ENCODE assay signal across 9 cellular contexts in the genomic region with DNA sequence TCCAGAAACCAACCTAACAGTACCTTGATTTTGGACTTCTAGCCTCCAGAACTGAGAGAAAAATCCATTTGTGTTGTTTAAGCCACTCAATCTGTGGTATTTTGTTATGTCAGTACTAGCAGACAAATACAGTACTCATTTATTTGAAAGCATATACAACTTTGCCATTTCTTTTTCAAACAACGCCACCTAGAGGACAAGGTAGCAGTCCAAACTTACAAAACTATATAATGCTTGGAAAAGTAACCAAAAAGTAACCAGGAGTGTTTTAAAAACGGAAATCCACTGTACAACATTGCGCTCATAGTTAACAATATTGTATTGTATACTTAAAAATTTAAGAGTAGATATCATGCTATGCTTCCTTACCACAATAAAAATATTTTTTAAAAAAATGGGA. TPM values are rescaled to one million over a fixed set of nuclear protein-coding genes. Genes with fewer than 3 reads are reported as not detected.
DNase-seq lines count a peak whose midpoint lies in the region; ATAC-seq, FAIRE-seq and TF ChIP-seq lines count a peak whose summit lies in the region.
"Had no signal": no experiment of that assay in that cellular context is flagged by ENCODE, and none has a peak within 500 bp of the region (broad histone marks: within the 10 kb centered on the region; RNA-seq: fewer than 3 reads in every experiment).

No MANE protein-coding gene starts in this region.

- WGBS in A549 (ENCODE audit: missing lambda C conversion rate) = 2% methylated on average over 3 of the region's 3 CpGs
- WGBS in hepatocyte (ENCODE audit: low lambda C conversion rate, missing lambda C conversion rate) = 34% methylated on average over 3 of the region's 3 CpGs
- WGBS in aorta, 2 donors = 13 to 27% methylated on average over 3 of the region's 3 CpGs

- CTCF ChIA-PET in A549 (lab: Yijun Ruan, JAX) = interaction anchor here (0.8 to 1.3 kb wide), 2 partner anchors 11 to 229 kb away, joined by 3 read pairs; no protein-coding TSS in a partner anchor

- H2AFZ ChIP-seq in hepatocyte = no peak overlapping the region

- no peaks in the 10 kb centered on the region for H3K9me2 ChIP-seq in hepatocyte (replicated peaks; ENCODE audit: insufficient read depth)

- intact Hi-C loops in aorta (cut with DNase I) = loop anchor here (5.0 kb wide), 3 partner anchors 451 to 621 kb away; no protein-coding TSS in a partner anchor

- H3K27ac ChIP-seq in A549 (no peak overlapping the region), hepatocyte (no peak overlapping the region), aorta (ENCODE audit: low read depth in 1 of 2, low read length in 2 of 2) (no peak overlapping the region)

- no peaks in the 10 kb centered on the region for H3K79me2 ChIP-seq in hepatocyte

- no peak overlapping the region for H3K4me2 ChIP-seq in A549
- H3K4me2 ChIP-seq in hepatocyte = no peak overlapping the region

- no peaks in the 10 kb centered on the region for H4K20me1 ChIP-seq in hepatocyte (ENCODE audit: insufficient read depth, poor library complexity, severe bottlenecking)

- no peak for TF ChIP-seq POLR2A in A549 (IDR thresholded peaks at IDR 0.05; ENCODE audit: low read length)
- TF ChIP-seq POLR2A in GM12891 (IDR thresholded peaks at IDR 0.05; ENCODE audit: low read depth, low read length) = no peak

- H3K36me3 ChIP-seq in hepatocyte (replicated peaks; ENCODE audit: insufficient read depth, low read depth) = no peaks in the 10 kb centered on the region
- no peaks in the 10 kb centered on the region for H3K36me3 ChIP-seq in aorta (ENCODE audit: control insufficient read depth in 1 of 2, insufficient read depth in 2 of 2, low read length in 1 of 2)

- TF ChIP-seq RAD21 in A549 (conservative IDR thresholded peaks at IDR 0.05 in 1 of 2, IDR thresholded peaks at IDR 0.05 in 1 of 2) = peak; percentile 11 to 42; a peak in 2 of 5 replicates

- no peaks in the 10 kb centered on the region for H3K9me3 ChIP-seq in A549
- no peaks in the 10 kb centered on the region for H3K9me3 ChIP-seq in hepatocyte (ENCODE audit: low read depth)
- no peaks in the 10 kb centered on the region for H3K9me3 ChIP-seq in aorta (ENCODE audit: control insufficient read depth, low read length)

- H3K4me3 ChIP-seq in A549 = no peak overlapping the region
- H3K4me3 ChIP-seq in hepatocyte = no peak overlapping the region
- H3K4me3 ChIP-seq in aorta (ENCODE audit: low read length in 2 of 2) = no peak overlapping the region

- DNase-seq in A549 (ENCODE audit: low read depth in 1 of 2, low spot score in 1 of 2) (peak in 1 of 2 experiments; percentile 3), GM12891 (ENCODE audit: insufficient read length, low spot score) (no peak), hepatocyte (ENCODE audit: low spot score) (peak; percentile 33), aorta (no peak), NCI-H146 treated with DMSO at 0.1 percent for 48 hours (lab: John Stamatoyannopoulos, UW; ENCODE audit: unreplicated experiment) (no peak), GM19240 (ENCODE audit: insufficient read length, low spot score) (no peak)
- DNase-seq: GF-D8 had no signal

- TF ChIP-seq CTCF in A549 (IDR thresholded peaks at IDR 0.05) (peak; percentile 40; the same call in 2 of the 3 replicates), hepatocyte (IDR thresholded peaks at IDR 0.05; ENCODE audit: poor library complexity) (peak; percentile 50)

- ATAC-seq in A549 (0 out of 6 replicates have a peak, but pooled peaks of 1 of the 2 experiments have one; percentile 42), SK-N-SH treated with all-trans-retinoic acid at 6 μM for 48 hours (peak; percentile 51; the same call in 1 of the 3 replicates), aorta (ENCODE audit: low FRiP score) (no peak), HG03108 (IDR thresholded peaks at IDR 0.05; ENCODE audit: unreplicated experiment) (no peak)

- no peaks in the 10 kb centered on the region for H3K27me3 ChIP-seq in hepatocyte
- no peaks in the 10 kb centered on the region for H3K27me3 ChIP-seq in aorta (ENCODE audit: control insufficient read depth in 1 of 2, insufficient read depth in 2 of 2, low read length in 1 of 2)

- no peak for TF ChIP-seq EP300 in A549 (IDR thresholded peaks at IDR 0.05)

- FAIRE-seq in A549 (lab: Jason Lieb, UNC) = no peak
- FAIRE-seq in GM12891 (lab: Jason Lieb, UNC) = peak; percentile 40

- POLR2A ChIA-PET in A549 (lab: Yijun Ruan, JAX) = no interaction called here

- H3K4me1 ChIP-seq in A549 (no peaks in the 10 kb centered on the region), hepatocyte (ENCODE audit: insufficient read depth) (no peaks in the 10 kb centered on the region), aorta (ENCODE audit: control insufficient read depth in 1 of 2, insufficient read depth in 2 of 2, low read length in 2 of 2) (no peaks in the 10 kb centered on the region)

TF ChIP-seq in A549, 52 proteins besides CTCF, POLR2A, EP300 and RAD21 (continues in another document):
- TF ChIP-seq CHD4 (IDR thresholded peaks at IDR 0.05; ENCODE audit: borderline replicate concordance) = no peak
- TF ChIP-seq, protein P1, sequence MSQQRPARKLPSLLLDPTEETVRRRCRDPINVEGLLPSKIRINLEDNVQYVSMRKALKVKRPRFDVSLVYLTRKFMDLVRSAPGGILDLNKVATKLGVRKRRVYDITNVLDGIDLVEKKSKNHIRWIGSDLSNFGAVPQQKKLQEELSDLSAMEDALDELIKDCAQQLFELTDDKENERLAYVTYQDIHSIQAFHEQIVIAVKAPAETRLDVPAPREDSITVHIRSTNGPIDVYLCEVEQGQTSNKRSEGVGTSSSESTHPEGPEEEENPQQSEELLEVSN (IDR thresholded peaks at IDR 0.05; ENCODE audit: borderline replicate concordance, low read depth) = no peak
- no peak for TF ChIP-seq HOXB5 (CRISPR knock-in tag; IDR thresholded peaks at IDR 0.05)
- no peak for TF ChIP-seq CBX2 (IDR thresholded peaks at IDR 0.05; ENCODE audit: borderline replicate concordance, low read depth)
- no peak for TF ChIP-seq MYC (IDR thresholded peaks at IDR 0.05; ENCODE audit: borderline replicate concordance, low read length)
- TF ChIP-seq HEYL (CRISPR knock-in tag; IDR thresholded peaks at IDR 0.05) = no peak
- no peak for TF ChIP-seq RFX5 (IDR thresholded peaks at IDR 0.05)
- TF ChIP-seq NR3C1 (IDR thresholded peaks at IDR 0.05) = no peak
- no peak for TF ChIP-seq HOXB13 (CRISPR knock-in tag; IDR thresholded peaks at IDR 0.05; ENCODE audit: low read depth)

TF ChIP-seq in GM12891, 5 proteins besides CTCF, POLR2A, EP300 and RAD21:
- TF ChIP-seq POLR2AphosphoS5 (IDR thresholded peaks at IDR 0.05; ENCODE audit: low read depth, low read length) (no peak), TAF1 (IDR thresholded peaks at IDR 0.05; ENCODE audit: low read depth, low read length) (no peak), PAX5 (IDR thresholded peaks at IDR 0.05; ENCODE audit: insufficient read depth, low read length, severe bottlenecking) (no peak), POU2F2 (IDR thresholded peaks at IDR 0.05; ENCODE audit: low read depth, low read length) (no peak), SPI1 (IDR thresholded peaks at IDR 0.05; ENCODE audit: low read depth, low read length) (no peak)

TF ChIP-seq in SK-N-SH treated with all-trans-retinoic acid at 6 μM for 48 hours, 23 proteins besides CTCF, POLR2A, EP300 and RAD21:
- no peak for TF ChIP-seq GLIS3 (CRISPR knock-in tag; IDR thresholded peaks at IDR 0.05)
- TF ChIP-seq ZFP3 (CRISPR knock-in tag; IDR thresholded peaks at IDR 0.05) = no peak
- TF ChIP-seq, protein P2, sequence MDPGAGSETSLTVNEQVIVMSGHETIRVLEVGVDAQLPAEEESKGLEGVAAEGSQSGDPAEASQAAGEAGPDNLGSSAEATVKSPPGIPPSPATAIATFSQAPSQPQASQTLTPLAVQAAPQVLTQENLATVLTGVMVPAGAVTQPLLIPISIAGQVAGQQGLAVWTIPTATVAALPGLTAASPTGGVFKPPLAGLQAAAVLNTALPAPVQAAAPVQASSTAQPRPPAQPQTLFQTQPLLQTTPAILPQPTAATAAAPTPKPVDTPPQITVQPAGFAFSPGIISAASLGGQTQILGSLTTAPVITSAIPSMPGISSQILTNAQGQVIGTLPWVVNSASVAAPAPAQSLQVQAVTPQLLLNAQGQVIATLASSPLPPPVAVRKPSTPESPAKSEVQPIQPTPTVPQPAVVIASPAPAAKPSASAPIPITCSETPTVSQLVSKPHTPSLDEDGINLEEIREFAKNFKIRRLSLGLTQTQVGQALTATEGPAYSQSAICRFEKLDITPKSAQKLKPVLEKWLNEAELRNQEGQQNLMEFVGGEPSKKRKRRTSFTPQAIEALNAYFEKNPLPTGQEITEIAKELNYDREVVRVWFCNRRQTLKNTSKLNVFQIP (CRISPR knock-in tag; IDR thresholded peaks at IDR 0.05; ENCODE audit: borderline replicate concordance, low read depth) = no peak
- no peak for TF ChIP-seq ARNTL (CRISPR knock-in tag; IDR thresholded peaks at IDR 0.05; ENCODE audit: borderline replicate concordance, low read depth)
- TF ChIP-seq, protein P3, sequence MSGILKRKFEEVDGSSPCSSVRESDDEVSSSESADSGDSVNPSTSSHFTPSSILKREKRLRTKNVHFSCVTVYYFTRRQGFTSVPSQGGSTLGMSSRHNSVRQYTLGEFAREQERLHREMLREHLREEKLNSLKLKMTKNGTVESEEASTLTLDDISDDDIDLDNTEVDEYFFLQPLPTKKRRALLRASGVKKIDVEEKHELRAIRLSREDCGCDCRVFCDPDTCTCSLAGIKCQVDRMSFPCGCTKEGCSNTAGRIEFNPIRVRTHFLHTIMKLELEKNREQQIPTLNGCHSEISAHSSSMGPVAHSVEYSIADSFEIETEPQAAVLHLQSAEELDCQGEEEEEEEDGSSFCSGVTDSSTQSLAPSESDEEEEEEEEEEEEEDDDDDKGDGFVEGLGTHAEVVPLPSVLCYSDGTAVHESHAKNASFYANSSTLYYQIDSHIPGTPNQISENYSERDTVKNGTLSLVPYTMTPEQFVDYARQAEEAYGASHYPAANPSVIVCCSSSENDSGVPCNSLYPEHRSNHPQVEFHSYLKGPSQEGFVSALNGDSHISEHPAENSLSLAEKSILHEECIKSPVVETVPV (CRISPR knock-in tag; IDR thresholded peaks at IDR 0.05) = no peak
- TF ChIP-seq RARB (CRISPR knock-in tag; IDR thresholded peaks at IDR 0.05) = no peak
- no peak for TF ChIP-seq ZNF70 (CRISPR knock-in tag; IDR thresholded peaks at IDR 0.05)

RNA-seq across cellular contexts. Expression of a gene that starts 37.0 kb away (rescaled TPM):
- polyA plus RNA-seq in A549 (2011; rRNA removed) (0.13 and 0.17 TPM in 2 replicates), A549 (2017; fragmentation: RNase III; extraction: RNeasy Plus Mini Kit Qiagen cat#74134 plus additional on column Dnase treatment) (not detected in 3 replicates), hepatocyte (10.5 and 13.1 TPM in 2 replicates), aorta (10 to 100 TPM; 12.9 to 14.4 TPM)
- 0.01 and 0.11 TPM in 2 replicates for polyA plus RNA-seq in A549 (2012; cell fraction: cytosol; rRNA removed)
- polyA plus RNA-seq in A549 (2012; cell fraction: nucleus; rRNA removed) = not detected in 2 replicates
- not detected in 2 replicates for polyA minus RNA-seq in A549 (2011; rRNA and poly(A)+ RNA removed)
- polyA plus RNA-seq in GM12891 (2012; ENCODE audit: low read depth, missing spikeins) = not detected
- total RNA-seq in hepatocyte (9.5 and 12.5 TPM in 2 replicates), aorta (10 to 100 TPM; 13.8 to 18.3 TPM)
